In the genomic region with DNA sequence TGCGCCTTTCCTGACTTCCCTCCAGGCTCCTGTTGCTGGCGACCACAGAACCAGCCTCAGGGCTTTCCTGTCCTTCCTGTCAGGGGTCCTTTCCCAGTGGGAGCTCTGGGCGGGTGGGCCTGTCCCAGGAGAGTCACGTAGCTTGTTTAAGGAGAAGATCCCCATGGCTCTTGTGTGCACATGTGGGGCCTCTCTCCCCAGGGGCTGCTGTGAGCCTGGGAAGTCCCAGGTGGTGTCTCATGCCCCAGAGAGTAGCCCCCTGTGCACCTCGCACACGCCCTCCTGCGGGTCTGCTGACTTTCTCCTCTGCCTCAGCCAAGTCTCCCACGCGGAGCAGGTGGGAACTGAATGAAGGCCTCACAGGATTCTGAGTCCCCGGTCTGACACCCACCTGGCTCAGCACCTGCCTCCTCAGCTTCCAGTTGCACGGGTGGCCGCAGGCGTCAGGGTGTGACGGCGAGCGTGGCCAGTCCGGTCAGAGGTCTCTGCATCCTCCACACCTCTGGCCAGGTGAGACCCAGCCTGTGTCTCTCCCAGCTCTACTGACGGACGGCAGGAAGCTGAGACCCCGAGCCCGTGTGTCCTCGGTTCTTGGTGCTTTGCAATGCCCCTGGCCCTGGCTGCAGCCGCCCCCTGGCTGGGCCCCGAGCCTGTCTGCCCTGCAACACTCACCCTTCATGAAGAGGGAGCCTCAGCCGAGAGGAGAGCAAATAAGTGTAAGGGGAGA, we compare ENCODE assay signal across 20 cellular contexts. TPM values are rescaled to one million over a fixed set of nuclear protein-coding genes. Genes with fewer than 3 reads are reported as not detected.
DNase-seq lines count a peak whose midpoint lies in the region; ATAC-seq, FAIRE-seq and TF ChIP-seq lines count a peak whose summit lies in the region.
"Had no signal": no experiment of that assay in that cellular context is flagged by ENCODE, and none has a peak within 500 bp of the region (broad histone marks: within the 10 kb centered on the region; RNA-seq: fewer than 3 reads in every experiment).

No MANE protein-coding gene starts in this region.

- TF ChIP-seq RAD21 in GM12878 (IDR thresholded peaks at IDR 0.05; ENCODE audit: insufficient read depth, low read depth, low read length) = no peak

- peak overlapping the region; percentile 62 for H3K4me3 Mint-ChIP-seq in neural progenitor cell
- H3K4me3 Mint-ChIP-seq: CD4-positive, alpha-beta memory T cell; IgD-negative memory B cell had no signal

- SMC1A ChIA-PET in GM12878 (lab: Charles Lee; ENCODE audit: uncharacterized antibody, unreplicated experiment) = no interaction called here

- H3K4me3 ChIP-seq in HEK293 (ENCODE audit: low read depth, low read length) (no peak overlapping the region), GM12878 (no peak overlapping the region), neural progenitor cell (no peak overlapping the region), coronary artery (no peak overlapping the region)
- H3K4me3 ChIP-seq: HAP-1 had no signal

- in situ Hi-C loops in GM12878 (cut with MboI) = no loop called here

- FAIRE-seq in GM12878 (lab: Jason Lieb, UNC) = no peak
- FAIRE-seq: D721Med had no signal

- TF ChIP-seq CTCF in HEK293 (tag by site-specific recombination; IDR thresholded peaks at IDR 0.05) = no peak
- no peak for TF ChIP-seq CTCF in GM12878 (IDR thresholded peaks at IDR 0.05 in 2 of 3, conservative IDR thresholded peaks at IDR 0.05 in 1 of 3; ENCODE audit: control insufficient read depth in 2 of 3, extremely low read depth in 1 of 3, insufficient read depth in 1 of 3, low read depth in 3 of 3, low read length in 3 of 3)
- TF ChIP-seq CTCF in neural progenitor cell (IDR thresholded peaks at IDR 0.05) = no peak
- no peak for TF ChIP-seq CTCF in coronary artery (IDR thresholded peaks at IDR 0.05)

- H3K27ac Mint-ChIP-seq in neural progenitor cell = peak overlapping the region; percentile 74
- H3K27ac Mint-ChIP-seq: IgD-negative memory B cell had no signal

- intact Hi-C loops in GM12878 (cut with micrococcal nuclease; ENCODE audit: unreplicated experiment) = no loop called here

- no peak; the same call in 2 of the 3 replicates for ATAC-seq in GM12878
- no peak for ATAC-seq in GM19023 (IDR thresholded peaks at IDR 0.05; ENCODE audit: unreplicated experiment)

- TF ChIP-seq POLR2A in GM12878 (IDR thresholded peaks at IDR 0.05; ENCODE audit: low read depth, low read length) = no peak

- no peaks in the 10 kb centered on the region for H3K9me3 Mint-ChIP-seq in neural progenitor cell
- H3K9me3 Mint-ChIP-seq: IgD-negative memory B cell had no signal

- H3K4me2 ChIP-seq in GM12878 (ENCODE audit: control insufficient read depth, insufficient read depth) = no peak overlapping the region
- no peak overlapping the region for H3K4me2 ChIP-seq in neural progenitor cell

- H4K20me1 ChIP-seq in GM12878 (ENCODE audit: control insufficient read depth, insufficient read depth) (no peaks in the 10 kb centered on the region), neural progenitor cell (ENCODE audit: low read depth) (no peaks in the 10 kb centered on the region)

- H3K27ac ChIP-seq in HEK293 (ENCODE audit: extremely low read depth, low read depth, low read length) = no peak overlapping the region
- H3K27ac ChIP-seq in GM12878 (ENCODE audit: control insufficient read depth, insufficient read depth) = no peak overlapping the region
- H3K27ac ChIP-seq in neural progenitor cell = no peak overlapping the region
- no peak overlapping the region for H3K27ac ChIP-seq in coronary artery

- H3K9ac ChIP-seq in GM12878 (ENCODE audit: control insufficient read depth, insufficient read depth, low read length) (no peak overlapping the region), neural progenitor cell (no peak overlapping the region)

- POLR2A ChIA-PET in HEK293 (lab: Yijun Ruan, JAX) (no interaction called here), GM12878 (lab: Charles Lee) (interaction anchor here (0.6 kb wide), 1 partner anchor 508 kb away, joined by 4 read pairs; no protein-coding TSS in a partner anchor)

- no peak for DNase-seq in GM12878 (ENCODE audit: low read depth, low spot score)
- no peak for DNase-seq in neural progenitor cell (ENCODE audit: low spot score)
- DNase-seq in stimulated activated CD4-positive, alpha-beta T cell treated with anti-CD3 and anti-CD28 coated beads, Interleukin-12 subunit alpha, Interleukin-12 subunit beta, amount 100 ng/mL, for 4 hours = no peak
- DNase-seq in coronary artery (ENCODE audit: low spot score) = no peak
- DNase-seq: CD4-positive, alpha-beta memory T cell; DMS79; Kasumi-1; MM.1S; NCI-H1092 treated with DMSO at 0.1 percent for 48 hours; NCI-H1694 treated with DMSO at 0.1 percent for 48 hours; NCI-H446; NCI-H69; RPMI8226; SIG-M5 had no signal

- RAD21 ChIA-PET in GM12878 (lab: Charles Lee; ENCODE audit: unreplicated experiment) = no interaction called here

- CTCF ChIA-PET in HEK293 (lab: Yijun Ruan, JAX) (interaction anchor here (1.3 kb wide), 1 partner anchor 20 kb away, joined by 3 read pairs; no protein-coding TSS in a partner anchor), GM12878 (lab: Yijun Ruan, JAX) (no interaction called here)

- H3K9me3 ChIP-seq in HEK293 (ENCODE audit: control insufficient read depth, insufficient read depth, low read depth, low read length) (no peaks in the 10 kb centered on the region), GM12878 (replicated peaks; ENCODE audit: control insufficient read depth, insufficient read depth, low read length) (no peaks in the 10 kb centered on the region), neural progenitor cell (ENCODE audit: low read depth) (no peaks in the 10 kb centered on the region)
- H3K9me3 ChIP-seq: HAP-1 had no signal

- TF ChIP-seq EP300 in GM12878 (IDR thresholded peaks at IDR 0.05; ENCODE audit: borderline replicate concordance in 1 of 2, control insufficient read depth in 1 of 2, low read depth in 2 of 2, low read length in 2 of 2) = no peak

- H3K36me3 Mint-ChIP-seq in neural progenitor cell = peaks cover 4% of the 10 kb centered on the region
- H3K36me3 Mint-ChIP-seq: CD4-positive, alpha-beta memory T cell had no signal

- peaks cover 13% of the 10 kb centered on the region for H3K27me3 Mint-ChIP-seq in neural progenitor cell (ENCODE audit: insufficient read depth, low read depth)

- H3K79me2 ChIP-seq in GM12878 (ENCODE audit: control insufficient read depth, insufficient read depth, low read length) = no peaks in the 10 kb centered on the region
- H3K79me2 ChIP-seq in neural progenitor cell (ENCODE audit: low read depth) = no peaks in the 10 kb centered on the region

- BruUV-seq in GM12878 (replicated peaks; lab: Mats Ljungman, UMichigan) = no TSS peak

- peaks cover 0 to 9% of the 10 kb centered on the region in 2 experiments; a peak in 2 of 4 replicates for H3K27me3 ChIP-seq in GM12878 (replicated peaks in 1 of 2; ENCODE audit: control insufficient read depth in 2 of 2, insufficient read depth in 2 of 2, low read length in 1 of 2)
- H3K27me3 ChIP-seq in neural progenitor cell = peaks cover 5% of the 10 kb centered on the region

- 13% methylated on average over 25 of the region's 25 CpGs for WGBS in GM12878 (ENCODE audit: insufficient coverage, insufficient replicate concordance, low lambda C conversion rate, missing lambda C conversion rate)

- H3K4me1 Mint-ChIP-seq in neural progenitor cell = peaks cover 72% of the 10 kb centered on the region
- H3K4me1 Mint-ChIP-seq: IgD-negative memory B cell had no signal

- H3F3A ChIP-seq in neural progenitor cell (ENCODE audit: low read depth) = peaks cover 24% of the 10 kb centered on the region

- H3K36me3 ChIP-seq in HEK293 (ENCODE audit: control insufficient read depth in 2 of 2, insufficient read depth in 1 of 2, low read length in 2 of 2) (no peaks in the 10 kb centered on the region), GM12878 (ENCODE audit: control insufficient read depth in 2 of 2, insufficient read depth in 2 of 2, low read length in 1 of 2) (no peaks in the 10 kb centered on the region), neural progenitor cell (no peaks in the 10 kb centered on the region)
- H3K36me3 ChIP-seq: HAP-1 had no signal

- H3K4me1 ChIP-seq in HEK293 (ENCODE audit: control insufficient read depth, insufficient read depth, low read length) (no peaks in the 10 kb centered on the region), GM12878 (ENCODE audit: control insufficient read depth, insufficient read depth, low read length) (no peaks in the 10 kb centered on the region), neural progenitor cell (peaks cover 29% of the 10 kb centered on the region)
- H3K4me1 ChIP-seq: HAP-1 had no signal

- no peak overlapping the region for H2AFZ ChIP-seq in GM12878 (ENCODE audit: control insufficient read depth, low read depth, low read length)
- no peak overlapping the region for H2AFZ ChIP-seq in neural progenitor cell (replicated peaks)

RNA-seq across cellular contexts. Expression of a gene that starts 5.6 kb away (rescaled TPM):
- total RNA-seq in GM12878 (2013; cell fraction: nucleolus; rRNA removed) = not detected in 2 replicates
- total RNA-seq in GM12878 (2014; rRNA removed) (not detected in 2 replicates), GM12878 (2014; rRNA removed; fragmentation: Illumina TruSeq; extraction: Trizol) (not detected in 2 replicates), GM12878 (2021) (not detected in 2 replicates), neural progenitor cell (ENCODE audit: low replicate concordance) (9.7 and 28.4 TPM in 2 replicates)
- polyA plus RNA-seq in GM12878 (2011; ENCODE audit: low read depth) = not detected
- polyA plus RNA-seq in GM12878 (2011; rRNA removed) (not detected in 2 replicates), GM12878 (2014; fragmentation: Illumina TruSeq; extraction: Trizol) (not detected in 2 replicates), GM12878 (2014; fragmentation: Nextera tagmentation; extraction: Ambion mirVana) (not detected), GM12878 (2014; rRNA removed) (not detected in 2 replicates), GM12878 (2016; fragmentation: Nextera tagmentation; extraction: Ambion mirVana) (under 1 TPM in 1 of 2 experiments, not detected in 1; 0.11 TPM)
- not detected in 2 replicates for polyA plus RNA-seq in GM12878 (2011; cell fraction: cytosol; rRNA removed)
- polyA plus RNA-seq in GM12878 (2011; cell fraction: nucleus; rRNA removed) = not detected in 2 replicates
- polyA plus RNA-seq in GM12878 (2012) = not detected in 2 replicates
- polyA minus RNA-seq in GM12878 (2011; rRNA and poly(A)+ RNA removed) = not detected in 2 replicates
- polyA minus RNA-seq in GM12878 (2011; cell fraction: cytosol; rRNA and poly(A)+ RNA removed) = not detected in 2 replicates
- not detected in 2 replicates for polyA minus RNA-seq in GM12878 (2011; cell fraction: nucleus; rRNA and poly(A)+ RNA removed)
- total RNA-seq: CD4-positive, alpha-beta memory T cell; HT-29 had no signal
- polyA plus RNA-seq: CD4-positive, alpha-beta memory T cell; IgD-negative memory B cell had no signal

RNA-seq across cellular contexts. Expression of a gene that starts 12.7 kb away (rescaled TPM):
- total RNA-seq in GM12878 (2013; cell fraction: nucleolus; rRNA removed) = 164 and 192 TPM in 2 replicates
- 32.1 and 40.5 TPM in 2 replicates for total RNA-seq in GM12878 (2014; rRNA removed)
- 15.6 and 16.9 TPM in 2 replicates for total RNA-seq in GM12878 (2014; rRNA removed; fragmentation: Illumina TruSeq; extraction: Trizol)
- total RNA-seq in GM12878 (2021) = 67.4 and 79.9 TPM in 2 replicates
- 31.0 TPM for polyA plus RNA-seq in GM12878 (2011; ENCODE audit: low read depth)
- 19.2 and 26.1 TPM in 2 replicates for polyA plus RNA-seq in GM12878 (2011; rRNA removed)
- polyA plus RNA-seq in GM12878 (2011; cell fraction: cytosol; rRNA removed) = 37.0 and 50.6 TPM in 2 replicates
- 540 and 583 TPM in 2 replicates for polyA plus RNA-seq in GM12878 (2011; cell fraction: nucleus; rRNA removed)
- polyA plus RNA-seq in GM12878 (2012) = 72.1 and 81.0 TPM in 2 replicates
- polyA plus RNA-seq in GM12878 (2014; fragmentation: Illumina TruSeq; extraction: Trizol) = 6.8 and 15.9 TPM in 2 replicates
- polyA plus RNA-seq in GM12878 (2014; fragmentation: Nextera tagmentation; extraction: Ambion mirVana) = 1 to 10 TPM in 1 of 2 experiments, under 1 TPM in 1; 0.45 to 1.5 TPM
- 56.4 and 58.9 TPM in 2 replicates for polyA plus RNA-seq in GM12878 (2014; rRNA removed)
- polyA plus RNA-seq in GM12878 (2016; fragmentation: Nextera tagmentation; extraction: Ambion mirVana) = 10 to 100 TPM; 35.6 to 36.6 TPM
- polyA minus RNA-seq in GM12878 (2011; rRNA and poly(A)+ RNA removed) = 26.0 and 32.3 TPM in 2 replicates
- polyA minus RNA-seq in GM12878 (2011; cell fraction: cytosol; rRNA and poly(A)+ RNA removed) = 13.7 and 14.7 TPM in 2 replicates
- 64.4 and 75.1 TPM in 2 replicates for polyA minus RNA-seq in GM12878 (2011; cell fraction: nucleus; rRNA and poly(A)+ RNA removed)
- total RNA-seq in neural progenitor cell (ENCODE audit: low replicate concordance) = 43.7 and 103 TPM in 2 replicates

RNA-seq across cellular contexts. Expression of a gene that starts 24.2 kb away (rescaled TPM):
- total RNA-seq in GM12878 (2013; cell fraction: nucleolus; rRNA removed) = 27.4 and 27.6 TPM in 2 replicates
- 0.11 TPM in 1 of 2 replicates, not detected in the other for total RNA-seq in GM12878 (2014; rRNA removed)
- total RNA-seq in GM12878 (2014; rRNA removed; fragmentation: Illumina TruSeq; extraction: Trizol) = not detected in 2 replicates
- not detected in 2 replicates for total RNA-seq in GM12878 (2021)
- polyA plus RNA-seq in GM12878 (2011; ENCODE audit: low read depth) = 0.29 TPM
- polyA plus RNA-seq in GM12878 (2011; rRNA removed) = 0.26 and 0.31 TPM in 2 replicates
- 0.99 and 1.1 TPM in 2 replicates for polyA plus RNA-seq in GM12878 (2011; cell fraction: cytosol; rRNA removed)
- polyA plus RNA-seq in GM12878 (2011; cell fraction: nucleus; rRNA removed) = 4.9 and 10.3 TPM in 2 replicates
- 1.2 and 4.0 TPM in 2 replicates for polyA plus RNA-seq in GM12878 (2012)
- not detected in 2 replicates for polyA plus RNA-seq in GM12878 (2014; fragmentation: Illumina TruSeq; extraction: Trizol)
- polyA plus RNA-seq in GM12878 (2014; fragmentation: Nextera tagmentation; extraction: Ambion mirVana) = not detected
- 0.08 TPM in 1 of 2 replicates, not detected in the other for polyA plus RNA-seq in GM12878 (2014; rRNA removed)
- not detected for polyA plus RNA-seq in GM12878 (2016; fragmentation: Nextera tagmentation; extraction: Ambion mirVana)
- 0.66 and 1.3 TPM in 2 replicates for polyA minus RNA-seq in GM12878 (2011; rRNA and poly(A)+ RNA removed)
- not detected in 2 replicates for polyA minus RNA-seq in GM12878 (2011; cell fraction: cytosol; rRNA and poly(A)+ RNA removed)
- polyA minus RNA-seq in GM12878 (2011; cell fraction: nucleus; rRNA and poly(A)+ RNA removed) = 1.7 and 2.4 TPM in 2 replicates
- total RNA-seq in neural progenitor cell (ENCODE audit: low replicate concordance) = not detected in 2 replicates
- total RNA-seq: CD4-positive, alpha-beta memory T cell had no signal
- polyA plus RNA-seq: CD4-positive, alpha-beta memory T cell; IgD-negative memory B cell had no signal

RNA-seq across cellular contexts. Expression of a gene that starts 33.1 kb away (rescaled TPM):
- not detected in 2 replicates for total RNA-seq in GM12878 (2013; cell fraction: nucleolus; rRNA removed)
- total RNA-seq in GM12878 (2014; rRNA removed) (not detected in 2 replicates), GM12878 (2014; rRNA removed; fragmentation: Illumina TruSeq; extraction: Trizol) (not detected in 2 replicates), GM12878 (2021) (not detected in 2 replicates), neural progenitor cell (ENCODE audit: low replicate concordance) (0.28 and 0.37 TPM in 2 replicates)
- not detected for polyA plus RNA-seq in GM12878 (2011; ENCODE audit: low read depth)
- polyA plus RNA-seq in GM12878 (2011; rRNA removed) (not detected in 2 replicates), GM12878 (2014; fragmentation: Illumina TruSeq; extraction: Trizol) (not detected in 2 replicates), GM12878 (2014; fragmentation: Nextera tagmentation; extraction: Ambion mirVana) (not detected), GM12878 (2014; rRNA removed) (not detected in 2 replicates), GM12878 (2016; fragmentation: Nextera tagmentation; extraction: Ambion mirVana) (not detected)
- polyA plus RNA-seq in GM12878 (2011; cell fraction: cytosol; rRNA removed) = not detected in 2 replicates
- 0.10 and 0.18 TPM in 2 replicates for polyA plus RNA-seq in GM12878 (2011; cell fraction: nucleus; rRNA removed)
- polyA plus RNA-seq in GM12878 (2012) = not detected in 2 replicates
- not detected in 2 replicates for polyA minus RNA-seq in GM12878 (2011; rRNA and poly(A)+ RNA removed)
- polyA minus RNA-seq in GM12878 (2011; cell fraction: cytosol; rRNA and poly(A)+ RNA removed) = not detected in 2 replicates
- not detected in 2 replicates for polyA minus RNA-seq in GM12878 (2011; cell fraction: nucleus; rRNA and poly(A)+ RNA removed)
- polyA plus RNA-seq: CD4-positive, alpha-beta memory T cell; IgD-negative memory B cell had no signal

RNA-seq across cellular contexts. Expression of a gene that starts 44.0 kb away (rescaled TPM):
- total RNA-seq in GM12878 (2013; cell fraction: nucleolus; rRNA removed) = 18.1 and 21.9 TPM in 2 replicates
- total RNA-seq in GM12878 (2014; rRNA removed) (19.7 and 21.6 TPM in 2 replicates), GM12878 (2014; rRNA removed; fragmentation: Illumina TruSeq; extraction: Trizol) (18.5 and 21.3 TPM in 2 replicates), GM12878 (2021) (36.1 and 37.8 TPM in 2 replicates), neural progenitor cell (ENCODE audit: low replicate concordance) (26.8 and 28.1 TPM in 2 replicates)
- 17.4 TPM for polyA plus RNA-seq in GM12878 (2011; ENCODE audit: low read depth)
- polyA plus RNA-seq in GM12878 (2011; rRNA removed) (23.2 and 27.5 TPM in 2 replicates), GM12878 (2014; fragmentation: Illumina TruSeq; extraction: Trizol) (23.3 and 24.7 TPM in 2 replicates), GM12878 (2014; fragmentation: Nextera tagmentation; extraction: Ambion mirVana) (10 to 100 TPM; 11.4 to 14.8 TPM), GM12878 (2014; rRNA removed) (32.9 and 33.1 TPM in 2 replicates), GM12878 (2016; fragmentation: Nextera tagmentation; extraction: Ambion mirVana) (10 to 100 TPM in 1 of 2 experiments, 1 to 10 TPM in 1; 4.6 to 14.5 TPM)
- polyA plus RNA-seq in GM12878 (2011; cell fraction: cytosol; rRNA removed) = 20.2 and 23.4 TPM in 2 replicates
- 24.5 and 27.8 TPM in 2 replicates for polyA plus RNA-seq in GM12878 (2011; cell fraction: nucleus; rRNA removed)
- 21.8 and 26.7 TPM in 2 replicates for polyA plus RNA-seq in GM12878 (2012)
- 19.0 and 21.1 TPM in 2 replicates for polyA minus RNA-seq in GM12878 (2011; rRNA and poly(A)+ RNA removed)
- polyA minus RNA-seq in GM12878 (2011; cell fraction: cytosol; rRNA and poly(A)+ RNA removed) = 14.3 and 17.2 TPM in 2 replicates
- 5.7 and 10.3 TPM in 2 replicates for polyA minus RNA-seq in GM12878 (2011; cell fraction: nucleus; rRNA and poly(A)+ RNA removed)

Comparison
In these comparisons a context has a peak if more than half of its experiments do, and no peak if none do; other contexts are left out.
1. RNA of a gene that starts 5.6 kb away (total RNA-seq): 9.7 to 28.4 TPM in neural progenitor cell; not detected in GM12878; every median in the first group is over 10 times any median in the second.